11 cellular contexts compared by ENCODE assay signal in genomic region chr4:3747582-3747906, GRCh38. TPM values are rescaled to one million over a fixed set of nuclear protein-coding genes. Genes with fewer than 3 reads are reported as not detected.
DNase-seq lines count a peak whose midpoint lies in the region; ATAC-seq and TF ChIP-seq lines count a peak whose summit lies in the region.
"Had no signal": no experiment of that assay in that cellular context is flagged by ENCODE, and none has a peak within 500 bp of the region (broad histone marks: within the 10 kb centered on the region; RNA-seq: fewer than 3 reads in every experiment).

No MANE protein-coding gene starts in this region.

- WGBS in heart right ventricle, 2 donors: 9 to 13% methylated on average over 16 of the region's 16 CpGs

- H3K4me1 Mint-ChIP-seq in type B pancreatic cell (ENCODE audit: unreplicated experiment): peaks cover 21% of the 10 kb centered on the region

- DNase-seq in heart right ventricle (no peak), Right ventricle myocardium inferior (ENCODE audit: missing footprints) (no peak), NB4 (ENCODE audit: low read depth) (peak; percentile 26), foreskin fibroblast (peak in 1 of 2 donors; percentile 20), type B pancreatic cell (ENCODE audit: extremely low spot score, unreplicated experiment) (no peak), NCI-H2107 (lab: John Stamatoyannopoulos, UW) (no peak)
- DNase-seq: DMS153, NCI-H1105 treated with DMSO at 0.1 percent for 48 hours, stomach had no signal

- no peaks in the 10 kb centered on the region for H3K9me3 Mint-ChIP-seq in type B pancreatic cell

- intact Hi-C loops in heart right ventricle (cut with DNase I): loop anchor here in 1 of 10 donors (10.0 kb wide), 1 partner anchor 127 kb away; no protein-coding TSS in a partner anchor
- intact Hi-C loops in Right ventricle myocardium inferior (cut with DNase I): no loop called here

- no peak for TF ChIP-seq POLR2A in NB4 (IDR thresholded peaks at IDR 0.05; ENCODE audit: extremely low read depth, insufficient read length)

- H3K4me3 Mint-ChIP-seq in type B pancreatic cell: no peak overlapping the region

- no peak overlapping the region for H3K27ac ChIP-seq in heart right ventricle
- H3K27ac ChIP-seq: stomach had no signal

- H3K27ac Mint-ChIP-seq in type B pancreatic cell: no peak overlapping the region

- peaks cover 18 to 92% (median 60%) of the 10 kb centered on the region in 7 donors for H3K27me3 ChIP-seq in heart right ventricle

- no peaks in the 10 kb centered on the region for H3K36me3 Mint-ChIP-seq in type B pancreatic cell

- H3K27me3 Mint-ChIP-seq in type B pancreatic cell: peaks cover 68% of the 10 kb centered on the region

- peak in 7 of 9 donors; percentile 29 to 53 (median 44) for TF ChIP-seq CTCF in heart right ventricle (IDR thresholded peaks at IDR 0.05)
- TF ChIP-seq CTCF in NB4 (IDR thresholded peaks at IDR 0.05; ENCODE audit: low read depth, low read length): peak; percentile 51
- TF ChIP-seq CTCF in foreskin fibroblast (IDR thresholded peaks at IDR 0.05; ENCODE audit: low read depth, low read length): peak; percentile 16
- TF ChIP-seq CTCF in type B pancreatic cell (conservative IDR thresholded peaks at IDR 0.05): peak; percentile 74

- ATAC-seq in heart right ventricle: peak in 1 of 8 donors; percentile 35
- ATAC-seq in Right ventricle myocardium inferior: no peak
- ATAC-seq in GM18519 (IDR thresholded peaks at IDR 0.05; ENCODE audit: low FRiP score, unreplicated experiment): no peak
- ATAC-seq in GM19452 (IDR thresholded peaks at IDR 0.05; ENCODE audit: unreplicated experiment): no peak

- peaks cover 0 to 6% (median 0%) of the 10 kb centered on the region in 11 donors for H3K9me3 ChIP-seq in heart right ventricle

- peaks cover 0 to 18% (median 3%) of the 10 kb centered on the region in 9 donors for H3K4me1 ChIP-seq in heart right ventricle

- H3K36me3 ChIP-seq in heart right ventricle: no peaks in the 10 kb centered on the region
- H3K36me3 ChIP-seq: stomach had no signal

- H3K4me3 ChIP-seq in heart right ventricle: no peak overlapping the region
- no peak overlapping the region for H3K4me3 ChIP-seq in NB4 (ENCODE audit: low read depth, low read length)
- no peak overlapping the region for H3K4me3 ChIP-seq in foreskin fibroblast (ENCODE audit: low read depth in 1 of 2, low read length in 2 of 2)
- H3K4me3 ChIP-seq: stomach had no signal

RNA-seq across cellular contexts. Expression of gene ADRA2C, which starts 18.6 kb away (rescaled TPM):
- total RNA-seq in heart right ventricle (1 to 10 TPM; 2.8 to 8.8 (median 5.1) TPM), Right ventricle myocardium inferior (6.9 TPM), type B pancreatic cell (ENCODE audit: low replicate concordance) (2.9 and 7.9 TPM in 2 replicates)
- polyA plus RNA-seq in heart right ventricle: 1 to 10 TPM; 5.9 to 7.3 TPM

Comparison
In these comparisons a context has a peak if more than half of its experiments do, and no peak if none do; other contexts are left out.
1. CTCF ChIP-seq: peak in every context shown above with its lines; median percentile 74 in type B pancreatic cell; 51 in NB4; 44 in heart right ventricle; 16 in foreskin fibroblast.